Comparison of ENCODE assay signal across 8 cellular contexts in genomic region chr1:147723691-147724323, GRCh38. TPM values are rescaled to one million over a fixed set of nuclear protein-coding genes. Genes with fewer than 3 reads are reported as not detected.
DNase-seq lines count a peak whose midpoint lies in the region; ATAC-seq, FAIRE-seq and TF ChIP-seq lines count a peak whose summit lies in the region.

No MANE protein-coding gene starts in this region.

- intact Hi-C loops in left cardiac atrium (cut with DNase I) (loop anchor here (1.0 to 2.0 kb wide), 2 partner anchors 165 to 167 kb away; no protein-coding TSS in a partner anchor), spleen (cut with DNase I; ENCODE audit: low total_unique reads) (loop anchor here (5.0 kb wide), 1 partner anchor 168 kb away; no protein-coding TSS in a partner anchor)

- ATAC-seq in left cardiac atrium, result peak; percentile 91 to 92
- ATAC-seq in HG02610 (IDR thresholded peaks at IDR 0.05; ENCODE audit: unreplicated experiment), result no peak
- ATAC-seq in HG02970 (IDR thresholded peaks at IDR 0.05; ENCODE audit: low FRiP score, unreplicated experiment), result no peak

- no peak overlapping the region for H3K27ac ChIP-seq in spleen

- TF ChIP-seq POLR2A in spleen (IDR thresholded peaks at IDR 0.05), result no peak

- DNase-seq in CMK (ENCODE audit: low read depth), result peak; percentile 32
- DNase-seq in HT-29 (ENCODE audit: low spot score), result peak; percentile 90
- peak; percentile 54 for DNase-seq in left cardiac atrium
- DNase-seq in spleen, result no peak
- no peak for DNase-seq in GF-D8 (lab: John Stamatoyannopoulos, UW)

- H3K9me3 ChIP-seq in spleen, result peaks cover 0 to 10% (median 0%) of the 10 kb centered on the region in 8 donors

- H3K27me3 ChIP-seq in spleen (replicated peaks in 1 of 7), result peaks cover 0 to 36% (median 0%) of the 10 kb centered on the region in 7 donors

- peak; percentile 22 for FAIRE-seq in TTC549 (lab: Jason Lieb, UNC)

- no peaks in the 10 kb centered on the region for H3K36me3 ChIP-seq in spleen

- no peak overlapping the region for H3K4me3 ChIP-seq in spleen

- no peaks in the 10 kb centered on the region for H3K4me1 ChIP-seq in spleen

- 45 to 51% (median 46%) methylated on average over 7 of the region's 7 CpGs for WGBS in spleen, 5 donors

- peak in 9 of 11 experiments; percentile 25 to 64 (median 39) for TF ChIP-seq CTCF in spleen (IDR thresholded peaks at IDR 0.05 in 8 of 11, conservative IDR thresholded peaks at IDR 0.05 in 3 of 11)

RNA-seq across cellular contexts. Expression of gene GJA5, which starts 36.6 kb away (rescaled TPM):
- total RNA-seq in HT-29 (2014; rRNA removed; shearing (Covaris generic)), result 0.57 and 0.86 TPM in 2 replicates
- 10 to 100 TPM; 39.4 to 54.6 TPM for total RNA-seq in left cardiac atrium
- total RNA-seq in spleen, result 10 to 100 TPM in 2 of 7 donors, 1 to 10 TPM in 5; 2.9 to 19.8 (median 8.4) TPM
- 1 to 10 TPM; 1.5 to 5.7 (median 3.9) TPM for polyA plus RNA-seq in spleen

RNA-seq across cellular contexts. Expression of gene ACP6, which starts 53.5 kb away (rescaled TPM):
- 28.2 and 38.7 TPM in 2 replicates for total RNA-seq in HT-29 (2014; rRNA removed; shearing (Covaris generic))
- 10 to 100 TPM; 11.8 to 12.9 TPM for total RNA-seq in left cardiac atrium
- 10 to 100 TPM in 3 of 7 donors, 1 to 10 TPM in 4; 7.1 to 18.8 (median 9.6) TPM for total RNA-seq in spleen
- polyA plus RNA-seq in spleen, result 10 to 100 TPM in 1 of 3 donors, 1 to 10 TPM in 2; 8.2 to 11.2 (median 8.4) TPM

Comparison
In these comparisons a context has a peak if more than half of its experiments do, and no peak if none do; other contexts are left out.
1. DNase-seq: peak in CMK (single experiment), HT-29 (single experiment) and left cardiac atrium (single experiment); none in spleen (single experiment) and GF-D8 (single experiment).
2. ATAC-seq: peak in left cardiac atrium (2 of 2); none in HG02610 (single experiment) and HG02970 (single experiment).